Comparison of ENCODE assay signal across 7 cellular contexts in genomic region chr1:35637401-35637809, GRCh38. TPM values are rescaled to one million over a fixed set of nuclear protein-coding genes. Genes with fewer than 3 reads are reported as not detected.
A peak's percentile ranks its signal among the peaks of the same experiment; 100 is the strongest.
DNase-seq lines count a peak whose midpoint lies in the region; ATAC-seq and TF ChIP-seq lines count a peak whose summit lies in the region.

No MANE protein-coding gene starts in this region.

- peak overlapping the region; percentile 37 to 49 for H3K4me3 ChIP-seq in ascending aorta
- peak overlapping the region; percentile 3 to 26 for H3K4me3 ChIP-seq in vagina

- peak; percentile 54 for DNase-seq in GM03348 (ENCODE audit: low spot score)
- peak; percentile 75 for DNase-seq in M059J (ENCODE audit: low read depth)
- DNase-seq in ascending aorta (ENCODE audit: low spot score in 2 of 2): no peak
- no peak for DNase-seq in left lobe of liver (ENCODE audit: low spot score)
- no peak for DNase-seq in vagina (ENCODE audit: extremely low spot score in 2 of 2)
- no peak for DNase-seq in glutamatergic neuron

- H3K27ac ChIP-seq in ascending aorta (peak overlapping the region; percentile 62 to 67), vagina (peak overlapping the region; percentile 67)

- H3K9me3 Mint-ChIP-seq in glutamatergic neuron (ENCODE audit: unreplicated experiment): peaks cover 9% of the 10 kb centered on the region

- TF ChIP-seq CTCF in ascending aorta (IDR thresholded peaks at IDR 0.05) (no peak), vagina (IDR thresholded peaks at IDR 0.05) (no peak), glutamatergic neuron (IDR thresholded peaks at IDR 0.05; ENCODE audit: partially characterized antibody, unreplicated experiment) (no peak)

- no peak overlapping the region for H3K4me3 Mint-ChIP-seq in glutamatergic neuron (ENCODE audit: unreplicated experiment)

- no peaks in the 10 kb centered on the region for H3K9me3 ChIP-seq in ascending aorta
- no peaks in the 10 kb centered on the region for H3K9me3 ChIP-seq in vagina

- no peak overlapping the region for H3K27ac Mint-ChIP-seq in glutamatergic neuron (ENCODE audit: unreplicated experiment)

- H3K36me3 Mint-ChIP-seq in glutamatergic neuron (ENCODE audit: unreplicated experiment): peaks cover 4% of the 10 kb centered on the region

- peaks cover 30 to 35% of the 10 kb centered on the region in 2 donors for H3K36me3 ChIP-seq in ascending aorta
- H3K36me3 ChIP-seq in vagina: peaks cover 0 to 27% of the 10 kb centered on the region in 2 donors

- H3K27me3 ChIP-seq in ascending aorta: no peaks in the 10 kb centered on the region
- H3K27me3 ChIP-seq in vagina: no peaks in the 10 kb centered on the region

- TF ChIP-seq POLR2A in vagina (IDR thresholded peaks at IDR 0.05): no peak

- H3K4me1 ChIP-seq in ascending aorta (peaks cover 2 to 30% of the 10 kb centered on the region in 2 donors), vagina (peaks cover 46% of the 10 kb centered on the region)

- intact Hi-C loops in ascending aorta (cut with DNase I): no loop called here
- intact Hi-C loops in vagina (cut with DNase I): no loop called here

- ATAC-seq in left lobe of liver (peak; percentile 33), GM18907 (IDR thresholded peaks at IDR 0.05; ENCODE audit: unreplicated experiment) (no peak)

- H3K4me1 Mint-ChIP-seq in glutamatergic neuron (ENCODE audit: low read depth, unreplicated experiment): peaks cover 14% of the 10 kb centered on the region

- H3K27me3 Mint-ChIP-seq in glutamatergic neuron (ENCODE audit: unreplicated experiment): peaks cover 8% of the 10 kb centered on the region

RNA-seq across cellular contexts. Expression of gene PSMB2, which starts 3.9 kb away (rescaled TPM):
- total RNA-seq in M059J (2014; rRNA removed; shearing (Covaris generic)): 63.2 and 72.0 TPM in 2 replicates
- 54.0 TPM for total RNA-seq in ascending aorta
- 39.3 TPM for total RNA-seq in left lobe of liver
- 39.3 TPM for total RNA-seq in vagina
- 85.8 TPM for total RNA-seq in glutamatergic neuron (ENCODE audit: unreplicated experiment)

Comparison
In these comparisons a context has a peak if more than half of its experiments do, and no peak if none do; other contexts are left out.
1. DNase-seq: peak in GM03348 (single experiment) and M059J (single experiment); none in ascending aorta (0 of 2), left lobe of liver (single experiment), vagina (0 of 2) and glutamatergic neuron (single experiment).